In the genomic region with DNA sequence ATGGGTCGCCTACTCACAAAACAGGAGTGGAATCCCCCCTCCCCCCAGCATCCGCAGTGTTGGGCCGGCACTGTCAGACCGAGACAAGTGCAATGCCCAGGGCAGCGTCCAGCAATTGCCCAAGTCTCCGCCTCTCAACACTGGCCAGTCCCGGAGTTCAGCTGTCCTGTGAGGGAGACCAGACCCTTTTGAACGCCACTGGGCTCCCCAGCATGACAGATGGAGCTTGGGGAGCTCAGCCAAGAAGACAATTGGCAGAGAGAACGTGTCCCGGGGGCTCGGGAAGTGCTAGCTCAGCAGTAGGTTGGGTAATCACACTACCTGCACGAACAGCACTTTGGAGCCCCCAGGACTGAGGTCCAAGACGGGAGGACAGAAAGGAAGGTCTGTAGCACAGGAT, we compare ENCODE assay signal across 2 cellular contexts.
TF ChIP-seq lines count a peak whose summit lies in the region.

No MANE protein-coding gene starts in this region.

TF ChIP-seq in HEK293, 187 proteins besides CTCF, POLR2A, EP300 and RAD21:
- TF ChIP-seq ZNF202 (tag by site-specific recombination; IDR thresholded peaks at IDR 0.05; ENCODE audit: borderline replicate concordance) (no peak), ZIC2 (tag by site-specific recombination; IDR thresholded peaks at IDR 0.05) (peak; percentile 36; the same call in 1 of the 2 replicates), ZNF660 (tag by site-specific recombination; IDR thresholded peaks at IDR 0.05) (peak; percentile 74)

TF ChIP-seq in K562, 482 proteins besides CTCF, POLR2A, EP300 and RAD21:
- peak; percentile 71 for TF ChIP-seq POLR2G (IDR thresholded peaks at IDR 0.05; ENCODE audit: low read depth, low read length)
- no peak for TF ChIP-seq NFXL1 (CRISPR knock-in tag; IDR thresholded peaks at IDR 0.05)
- no peak for TF ChIP-seq EP400 (IDR thresholded peaks at IDR 0.05)
- no peak for TF ChIP-seq RBM15 (IDR thresholded peaks at IDR 0.05; ENCODE audit: insufficient read depth, low read length)
- TF ChIP-seq HNRNPL (IDR thresholded peaks at IDR 0.05; ENCODE audit: low read depth, low read length): no peak
- TF ChIP-seq RBFOX2 (IDR thresholded peaks at IDR 0.05; ENCODE audit: low read depth, low read length): peak; percentile 75
- no peak for TF ChIP-seq HNRNPLL (IDR thresholded peaks at IDR 0.05; ENCODE audit: low read depth, low read length, poor library complexity, severe bottlenecking)
